1 cellular context compared by ENCODE assay signal in genomic region chr7:45573636-45574470, GRCh38.
TF ChIP-seq lines count a peak whose summit lies in the region.

Gene ADCY1, plus strand, starts transcription at chr7:45574368. Its CDS starts 176 bp downstream, at chr7:45574544.

TF ChIP-seq in HEK293, 187 proteins besides CTCF, POLR2A, EP300 and RAD21 (continued from another document):
- no peak for TF ChIP-seq ZNF626 (tag by site-specific recombination; IDR thresholded peaks at IDR 0.05)
- TF ChIP-seq ZBTB8A (tag by site-specific recombination; IDR thresholded peaks at IDR 0.05): peak; percentile 8; the same call in 1 of the 2 replicates
- TF ChIP-seq ZNF571 (tag by site-specific recombination; IDR thresholded peaks at IDR 0.05): no peak
- TF ChIP-seq, protein P1, sequence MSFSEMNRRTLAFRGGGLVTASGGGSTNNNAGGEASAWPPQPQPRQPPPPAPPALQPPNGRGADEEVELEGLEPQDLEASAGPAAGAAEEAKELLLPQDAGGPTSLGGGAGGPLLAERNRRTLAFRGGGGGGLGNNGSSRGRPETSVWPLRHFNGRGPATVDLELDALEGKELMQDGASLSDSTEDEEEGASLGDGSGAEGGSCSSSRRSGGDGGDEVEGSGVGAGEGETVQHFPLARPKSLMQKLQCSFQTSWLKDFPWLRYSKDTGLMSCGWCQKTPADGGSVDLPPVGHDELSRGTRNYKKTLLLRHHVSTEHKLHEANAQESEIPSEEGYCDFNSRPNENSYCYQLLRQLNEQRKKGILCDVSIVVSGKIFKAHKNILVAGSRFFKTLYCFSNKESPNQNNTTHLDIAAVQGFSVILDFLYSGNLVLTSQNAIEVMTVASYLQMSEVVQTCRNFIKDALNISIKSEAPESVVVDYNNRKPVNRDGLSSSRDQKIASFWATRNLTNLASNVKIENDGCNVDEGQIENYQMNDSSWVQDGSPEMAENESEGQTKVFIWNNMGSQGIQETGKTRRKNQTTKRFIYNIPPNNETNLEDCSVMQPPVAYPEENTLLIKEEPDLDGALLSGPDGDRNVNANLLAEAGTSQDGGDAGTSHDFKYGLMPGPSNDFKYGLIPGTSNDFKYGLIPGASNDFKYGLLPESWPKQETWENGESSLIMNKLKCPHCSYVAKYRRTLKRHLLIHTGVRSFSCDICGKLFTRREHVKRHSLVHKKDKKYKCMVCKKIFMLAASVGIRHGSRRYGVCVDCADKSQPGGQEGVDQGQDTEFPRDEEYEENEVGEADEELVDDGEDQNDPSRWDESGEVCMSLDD (tag by site-specific recombination; IDR thresholded peaks at IDR 0.05): no peak
- no peak for TF ChIP-seq ZBTB21 (tag by site-specific recombination; IDR thresholded peaks at IDR 0.05)
- no peak for TF ChIP-seq SCRT2 (tag by site-specific recombination; IDR thresholded peaks at IDR 0.05)
